18 cellular contexts compared by ENCODE assay signal in genomic region chr17:21397341-21398050, GRCh38. TPM values are rescaled to one million over a fixed set of nuclear protein-coding genes. Genes with fewer than 3 reads are reported as not detected.
A peak's percentile ranks its signal among the peaks of the same experiment; 100 is the strongest.
DNase-seq lines count a peak whose midpoint lies in the region; ATAC-seq and TF ChIP-seq lines count a peak whose summit lies in the region.
"Had no signal": no experiment of that assay in that cellular context is flagged by ENCODE, and none has a peak within 500 bp of the region (broad histone marks: within the 10 kb centered on the region; RNA-seq: fewer than 3 reads in every experiment).

No MANE protein-coding gene starts in this region.

- peak overlapping the region; percentile 89 for H2AFZ ChIP-seq in IMR-90 (replicated peaks; ENCODE audit: low read length, poor library complexity)
- peak overlapping the region; percentile 29 for H2AFZ ChIP-seq in osteoblast (ENCODE audit: low read length)

- dilution Hi-C loops in IMR-90 (cut with HindIII; ENCODE audit: low sequenced_read_pairs, unreplicated experiment) = no loop called here

- H2BK20ac ChIP-seq in IMR-90 (ENCODE audit: low read depth, low read length) = peak overlapping the region; percentile 45

- H3K27ac ChIP-seq in AG04450 (ENCODE audit: low read depth, low read length) (peak overlapping the region; percentile 68), IMR-90 (ENCODE audit: insufficient read depth, low read length) (peak overlapping the region; percentile 51; the same call in 1 of the 2 replicates), osteoblast (ENCODE audit: low read depth, low read length) (no peak overlapping the region), mesendoderm (ENCODE audit: low read depth, low read length) (no peak overlapping the region), gastrocnemius medialis (peak overlapping the region in 2 of 4 donors; percentile 12 to 29)
- H3K27ac ChIP-seq: Peyer's patch had no signal

- ATAC-seq in IMR-90 (ENCODE audit: low read depth) (peak; percentile 47), gastrocnemius medialis (no peak), HG03139 (IDR thresholded peaks at IDR 0.05; ENCODE audit: unreplicated experiment) (no peak)
- ATAC-seq: natural killer cell had no signal

- peak overlapping the region; percentile 12; the same call in 1 of the 3 replicates for H2BK15ac ChIP-seq in IMR-90 (ENCODE audit: low read depth, low read length)
- H2BK15ac ChIP-seq in mesendoderm (replicated peaks; ENCODE audit: low read depth) = no peak overlapping the region

- POLR2A ChIA-PET in AG04450 (lab: Yijun Ruan, JAX) (no interaction called here), IMR-90 (lab: Charles Lee; ENCODE audit: unreplicated experiment) (no interaction called here)
- POLR2A ChIA-PET in activated CD4-positive, alpha-beta T cell treated with anti-CD3 and anti-CD28 coated beads, Interleukin-2, amount 10 ng/mL, durations not matched to agents 7 days and 5 days (lab: Charles Lee) = no interaction called here

- H3K36me3 ChIP-seq in IMR-90 (ENCODE audit: control insufficient read depth, insufficient read depth, low read length) (no peaks in the 10 kb centered on the region), osteoblast (ENCODE audit: insufficient read depth, low read length) (no peaks in the 10 kb centered on the region), mesendoderm (ENCODE audit: control insufficient read depth, insufficient read depth, low read length) (no peaks in the 10 kb centered on the region), gastrocnemius medialis (no peaks in the 10 kb centered on the region)
- H3K36me3 ChIP-seq: Peyer's patch, tibial nerve had no signal

- H3K23ac ChIP-seq in IMR-90 (ENCODE audit: low read depth, low read length) = peak overlapping the region; percentile 62; the same call in 1 of the 2 replicates
- H3K23ac ChIP-seq in mesendoderm (ENCODE audit: low read length) = no peak overlapping the region

- in situ Hi-C loops in IMR-90 (cut with MboI; ENCODE audit: low sequenced_read_pairs) (no loop called here), gastrocnemius medialis (cut with MboI; ENCODE audit: low sequenced_read_pairs in 4 of 4) (no loop called here)

- 16% methylated on average over 13 of the region's 26 CpGs; no CpG with 5 or more reads in 1 of the 2 experiments for WGBS in IMR-90 (ENCODE audit: extremely low coverage in 2 of 2, insufficient read length in 1 of 2), 2 experiments
- WGBS in mesendoderm (ENCODE audit: extremely low coverage, insufficient coverage, low lambda C conversion rate) = no CpG with 5 or more reads among the region's 26 CpGs

- no peaks in the 10 kb centered on the region for H3K36me3 Mint-ChIP-seq in activated CD4-positive, alpha-beta T cell treated with anti-CD3 and anti-CD28 coated beads, Interleukin-2, amount 10 ng/mL, durations not matched to agents 7 days and 5 days (ENCODE audit: low read depth)
- H3K36me3 Mint-ChIP-seq: natural killer cell had no signal

- H3K27me3 ChIP-seq in AG04450 (ENCODE audit: control insufficient read depth, insufficient read depth, low read length) (peaks cover 2% of the 10 kb centered on the region), IMR-90 (ENCODE audit: control insufficient read depth, insufficient read depth, low read length) (no peaks in the 10 kb centered on the region), osteoblast (ENCODE audit: insufficient read depth, low read length) (no peaks in the 10 kb centered on the region), mesendoderm (ENCODE audit: insufficient read depth, low read length, poor library complexity) (no peaks in the 10 kb centered on the region), gastrocnemius medialis (no peaks in the 10 kb centered on the region)
- H3K27me3 ChIP-seq: Peyer's patch, tibial nerve had no signal

- peak; percentile 50 for DNase-seq in AG04450 (ENCODE audit: low read depth, low spot score)
- peak; percentile 81 for DNase-seq in IMR-90
- DNase-seq in fibroblast of gingiva (ENCODE audit: low read depth) = peak; percentile 36
- DNase-seq in osteoblast (ENCODE audit: insufficient read length, low spot score, missing footprints) = no peak
- no peak for DNase-seq in mesendoderm
- no peak for DNase-seq in gastrocnemius medialis
- no peak for DNase-seq in activated CD4-positive, alpha-beta T cell treated with anti-CD3 and anti-CD28 coated beads, Interleukin-2, amount 10 ng/mL, durations not matched to agents 7 days and 5 days
- DNase-seq: activated CD4-positive, alpha-beta T cell treated with anti-CD3 and anti-CD28 coated beads, Interleukin-2, amount 50 U/mL, for 1 hour; amygdala; effector memory CD4-positive, alpha-beta T cell; head of caudate nucleus; natural killer cell; NCI-H510A treated with DMSO at 0.1 percent for 48 hours; Peyer's patch; stimulated activated CD4-positive, alpha-beta T cell treated with anti-CD3 and anti-CD28 coated beads, Interleukin-15, amount 100 ng/mL, for 24 hours had no signal

- TF ChIP-seq POLR2A in IMR-90 (IDR thresholded peaks at IDR 0.05; ENCODE audit: low read depth, low read length) (no peak; the same call in 1 of the 2 replicates), gastrocnemius medialis (IDR thresholded peaks at IDR 0.05) (no peak)

- peaks cover 13% of the 10 kb centered on the region for H3K9me3 ChIP-seq in AG04450 (ENCODE audit: control insufficient read depth, insufficient read depth, low read length)
- H3K9me3 ChIP-seq in IMR-90 (ENCODE audit: control insufficient read depth, insufficient read depth, low read length) = no peaks in the 10 kb centered on the region
- H3K9me3 ChIP-seq in osteoblast (ENCODE audit: low read depth, low read length) = no peaks in the 10 kb centered on the region
- H3K9me3 ChIP-seq in gastrocnemius medialis = no peaks in the 10 kb centered on the region
- H3K9me3 ChIP-seq: Peyer's patch, tibial nerve had no signal

- no peak overlapping the region for H3K27ac Mint-ChIP-seq in activated CD4-positive, alpha-beta T cell treated with anti-CD3 and anti-CD28 coated beads, Interleukin-2, amount 10 ng/mL, durations not matched to agents 7 days and 5 days
- H3K27ac Mint-ChIP-seq: natural killer cell had no signal

- H3K18ac ChIP-seq in IMR-90 (ENCODE audit: low read depth, low read length) (peak overlapping the region; percentile 2; the same call in 1 of the 2 replicates), mesendoderm (ENCODE audit: low read length) (no peak overlapping the region)

- no peaks in the 10 kb centered on the region for H3K27me3 Mint-ChIP-seq in activated CD4-positive, alpha-beta T cell treated with anti-CD3 and anti-CD28 coated beads, Interleukin-2, amount 10 ng/mL, durations not matched to agents 7 days and 5 days

- peak overlapping the region; percentile 81 for H4K91ac ChIP-seq in IMR-90 (ENCODE audit: insufficient read depth, low read depth, low read length)

- peak overlapping the region; percentile 86 for H2AK5ac ChIP-seq in IMR-90 (ENCODE audit: low read depth, low read length)
- H2AK5ac ChIP-seq in mesendoderm (ENCODE audit: low read length) = no peak overlapping the region

- CTCF ChIA-PET in AG04450 (lab: Charles Lee) (interaction anchor here (1.0 to 1.5 kb wide), 2 partner anchors 55 to 114 kb away, joined by 3 to 5 read pairs; no protein-coding TSS in a partner anchor), IMR-90 (lab: Yijun Ruan, JAX) (no interaction called here)
- CTCF ChIA-PET in activated CD4-positive, alpha-beta T cell treated with anti-CD3 and anti-CD28 coated beads, Interleukin-2, amount 10 ng/mL, durations not matched to agents 7 days and 5 days (lab: Charles Lee) = no interaction called here

- intact Hi-C loops in IMR-90 (cut with micrococcal nuclease) (no loop called here), gastrocnemius medialis (cut with DNase I; ENCODE audit: low total_unique reads) (no loop called here)

- H3K79me1 ChIP-seq in IMR-90 (ENCODE audit: low read depth in 1 of 2, low read length in 2 of 2) = no peaks in the 10 kb centered on the region
- H3K79me1 ChIP-seq in mesendoderm (ENCODE audit: low read length) = no peaks in the 10 kb centered on the region

- peak overlapping the region; percentile 47 to 82; a peak in 3 of 4 replicates for H4K8ac ChIP-seq in IMR-90 (ENCODE audit: low read depth in 2 of 2, low read length in 2 of 2)
- no peak overlapping the region for H4K8ac ChIP-seq in mesendoderm (ENCODE audit: low read depth, low read length)

- H3K4me1 Mint-ChIP-seq in activated CD4-positive, alpha-beta T cell treated with anti-CD3 and anti-CD28 coated beads, Interleukin-2, amount 10 ng/mL, durations not matched to agents 7 days and 5 days = no peaks in the 10 kb centered on the region
- H3K4me1 Mint-ChIP-seq: natural killer cell had no signal

- H4K20me1 ChIP-seq in IMR-90 (ENCODE audit: insufficient read depth, low read length) (no peaks in the 10 kb centered on the region), osteoblast (ENCODE audit: insufficient read depth, low read length) (no peaks in the 10 kb centered on the region)

- H3K4me3 ChIP-seq in AG04450 (ENCODE audit: low read depth, low read length) (no peak overlapping the region), IMR-90 (ENCODE audit: insufficient read depth, low read depth, low read length) (no peak overlapping the region), osteoblast (ENCODE audit: insufficient read depth, low read length) (no peak overlapping the region), mesendoderm (ENCODE audit: low read length) (no peak overlapping the region), gastrocnemius medialis (no peak overlapping the region)
- H3K4me3 ChIP-seq: Peyer's patch, tibial nerve had no signal

- no peak overlapping the region for H3K4me3 Mint-ChIP-seq in activated CD4-positive, alpha-beta T cell treated with anti-CD3 and anti-CD28 coated beads, Interleukin-2, amount 10 ng/mL, durations not matched to agents 7 days and 5 days
- H3K4me3 Mint-ChIP-seq: natural killer cell had no signal

- H2BK120ac ChIP-seq in IMR-90 (ENCODE audit: low read depth, low read length) = peak overlapping the region; percentile 74
- no peak overlapping the region for H2BK120ac ChIP-seq in mesendoderm (ENCODE audit: low read depth, low read length)

- H3K4me1 ChIP-seq in IMR-90 (ENCODE audit: control insufficient read depth, insufficient read depth, low read length) = peaks cover 18% of the 10 kb centered on the region
- peaks cover 3% of the 10 kb centered on the region for H3K4me1 ChIP-seq in osteoblast (ENCODE audit: insufficient read depth, low read length)
- peaks cover 4% of the 10 kb centered on the region for H3K4me1 ChIP-seq in mesendoderm (ENCODE audit: control insufficient read depth, low read depth, low read length)
- H3K4me1 ChIP-seq in gastrocnemius medialis = peaks cover 3 to 13% of the 10 kb centered on the region in 2 donors
- H3K4me1 ChIP-seq: Peyer's patch, tibial nerve had no signal

- no peaks in the 10 kb centered on the region; the same call in 1 of the 2 replicates for H3K9me1 ChIP-seq in IMR-90 (ENCODE audit: insufficient read depth, low read length)

- H3K4ac ChIP-seq in IMR-90 (ENCODE audit: low read depth, low read length) (peak overlapping the region; percentile 48), mesendoderm (ENCODE audit: low read depth, low read length) (no peak overlapping the region)

- H4K5ac ChIP-seq in IMR-90 (ENCODE audit: low read depth, low read length) (peak overlapping the region; percentile 21; the same call in 1 of the 2 replicates), mesendoderm (ENCODE audit: low read length) (no peak overlapping the region)

- H3K9me3 Mint-ChIP-seq in activated CD4-positive, alpha-beta T cell treated with anti-CD3 and anti-CD28 coated beads, Interleukin-2, amount 10 ng/mL, durations not matched to agents 7 days and 5 days = no peaks in the 10 kb centered on the region
- H3K9me3 Mint-ChIP-seq: natural killer cell had no signal

- BruUV-seq in IMR-90 (replicated peaks; lab: Mats Ljungman, UMichigan) = no TSS peak

- TF ChIP-seq CTCF in AG04450 (IDR thresholded peaks at IDR 0.05; ENCODE audit: low read depth, low read length) (no peak), IMR-90 (conservative IDR thresholded peaks at IDR 0.05; ENCODE audit: low read depth, low read length) (no peak), osteoblast (IDR thresholded peaks at IDR 0.05; ENCODE audit: extremely low read depth, low read depth, low read length) (no peak), gastrocnemius medialis (IDR thresholded peaks at IDR 0.05 in 4 of 5, conservative IDR thresholded peaks at IDR 0.05 in 1 of 5) (no peak)

- H2BK5ac ChIP-seq in IMR-90 (ENCODE audit: low read depth, low read length, poor library complexity, severe bottlenecking) (peak overlapping the region; percentile 35), mesendoderm (ENCODE audit: low read length) (no peak overlapping the region)

- peak overlapping the region; percentile 56 for H2AK9ac ChIP-seq in IMR-90 (replicated peaks; ENCODE audit: low read depth, low read length, poor library complexity)

- no peak overlapping the region for H3K56ac ChIP-seq in IMR-90 (ENCODE audit: extremely low read depth, insufficient read depth, low read length)
- no peak overlapping the region for H3K56ac ChIP-seq in mesendoderm (ENCODE audit: low read length)

- peak; percentile 16; the same call in 1 of the 2 replicates for TF ChIP-seq RAD21 in IMR-90 (IDR thresholded peaks at IDR 0.05; ENCODE audit: low read length)

- H3K79me2 ChIP-seq in osteoblast (ENCODE audit: insufficient read depth, low read length) = no peaks in the 10 kb centered on the region
- H3K79me2 ChIP-seq in mesendoderm (ENCODE audit: control insufficient read depth, insufficient read depth, low read length) = no peaks in the 10 kb centered on the region

- H3K14ac ChIP-seq in IMR-90 (replicated peaks; ENCODE audit: low read depth, low read length) = peak overlapping the region; percentile 64

- peak overlapping the region; percentile 13; the same call in 1 of the 2 replicates for H3K9ac ChIP-seq in IMR-90 (ENCODE audit: low read depth, low read length)
- H3K9ac ChIP-seq in mesendoderm (ENCODE audit: low read length) = no peak overlapping the region

- H3K4me2 ChIP-seq in IMR-90 (ENCODE audit: low read depth, low read length) (no peak overlapping the region), osteoblast (ENCODE audit: insufficient read depth, low read length) (no peak overlapping the region), mesendoderm (ENCODE audit: low read length) (no peak overlapping the region)

RNA-seq across cellular contexts. Expression of gene KCNJ12, which starts 21.3 kb away (rescaled TPM):
- polyA plus RNA-seq in AG04450 (2011; rRNA removed) (0.02 TPM in 2 replicates), IMR-90 (2012; rRNA removed) (0.10 and 0.13 TPM in 2 replicates)
- polyA minus RNA-seq in AG04450 (2011; rRNA and poly(A)+ RNA removed) = 0.09 and 0.14 TPM in 2 replicates
- total RNA-seq in IMR-90 (2012; rRNA removed) (under 0.01 and 0.28 TPM in 2 replicates), osteoblast (under 0.01 and 0.29 TPM in 2 replicates), gastrocnemius medialis (10 to 100 TPM; 18.2 to 35.7 (median 29.2) TPM)
- 0.14 and 0.32 TPM in 2 replicates for polyA plus RNA-seq in IMR-90 (2012; cell fraction: cytosol; rRNA removed)
- 0.13 and 0.17 TPM in 2 replicates for polyA plus RNA-seq in IMR-90 (2012; cell fraction: nucleus; rRNA removed; ENCODE audit: low replicate concordance)
- polyA plus RNA-seq in mesendoderm (2013, experiment 1 of 2) = 0.29 TPM
- polyA plus RNA-seq in mesendoderm (2013, experiment 2 of 2) = 0.32 TPM
- not detected for total RNA-seq in activated CD4-positive, alpha-beta T cell treated with anti-CD3 and anti-CD28 coated beads, Interleukin-2, amount 10 ng/mL, durations not matched to agents 7 days and 5 days
- total RNA-seq: T-helper 1 cell treated with Interleukin-12 subunit alpha and Interleukin-12 subunit beta and Interleukin-4 antibody, amounts not matched to agents 30 ng/mL and 1 ng/mL, for 36 hours had no signal

Comparison
In these comparisons a context has a peak if more than half of its experiments do, and no peak if none do; other contexts are left out.
1. DNase-seq: peak in AG04450 (single experiment), IMR-90 (single experiment) and fibroblast of gingiva (single experiment); none in osteoblast (single experiment), mesendoderm (single experiment), gastrocnemius medialis (0 of 2) and activated CD4-positive, alpha-beta T cell treated with anti-CD3 and anti-CD28 coated beads, Interleukin-2, amount 10 ng/mL, durations not matched to agents 7 days and 5 days (single experiment).
2. H3K27ac ChIP-seq: peak in AG04450 (single experiment) and IMR-90 (single experiment); none in osteoblast (single experiment) and mesendoderm (single experiment).
3. RNA of gene KCNJ12, which starts 21.3 kb away (total RNA-seq): 18.2 to 35.7 TPM in gastrocnemius medialis; under 0.01 to 0.28 TPM in IMR-90, under 0.01 to 0.29 TPM in osteoblast and not detected in activated CD4-positive, alpha-beta T cell treated with anti-CD3 and anti-CD28 coated beads, Interleukin-2, amount 10 ng/mL, durations not matched to agents 7 days and 5 days; every median in the first group is over 10 times any median in the second.